1 cellular context compared by ENCODE assay signal in the genomic region with DNA sequence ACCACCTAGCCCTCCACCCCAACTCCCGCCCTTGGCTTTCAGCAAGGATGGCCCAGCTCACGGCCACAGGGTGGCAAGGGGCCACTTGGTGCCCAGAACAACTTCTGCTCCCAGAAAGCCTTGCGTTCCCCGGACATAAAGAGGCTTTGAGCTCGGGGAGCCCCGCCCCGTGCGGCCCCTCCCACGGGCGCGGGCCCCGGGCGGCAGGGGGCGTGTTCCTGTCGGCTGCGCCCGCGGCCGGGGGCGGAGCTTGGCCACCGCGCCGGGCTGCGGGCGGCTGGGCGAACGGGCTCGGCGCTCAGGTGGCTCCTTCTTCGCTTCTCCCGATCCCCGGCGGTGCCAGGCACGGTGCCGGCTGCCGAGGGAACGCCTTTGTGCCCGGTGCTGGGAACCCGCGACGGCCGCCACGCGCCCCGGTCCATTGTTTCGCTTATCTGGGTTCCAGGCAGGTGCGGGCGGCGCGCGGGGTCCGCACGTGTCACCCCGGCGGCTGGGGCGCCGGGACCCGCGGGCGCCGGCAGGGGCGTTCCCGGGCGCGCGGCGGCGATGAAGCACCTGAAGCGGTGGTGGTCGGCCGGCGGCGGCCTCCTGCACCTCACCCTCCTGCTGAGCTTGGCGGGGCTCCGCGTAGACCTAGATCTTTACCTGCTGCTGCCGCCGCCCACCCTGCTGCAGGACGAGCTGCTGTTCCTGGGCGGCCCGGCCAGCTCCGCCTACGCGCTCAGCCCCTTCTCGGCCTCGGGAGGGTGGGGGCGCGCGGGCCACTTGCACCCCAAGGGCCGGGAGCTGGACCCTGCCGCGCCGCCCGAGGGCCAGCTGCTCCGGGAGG.
A peak's percentile ranks its signal among the peaks of the same experiment; 100 is the strongest.
TF ChIP-seq lines count a peak whose summit lies in the region.

Gene NFE2L3, plus strand, starts transcription at position 246 of the 829 bp plus-strand sequence. Its CDS starts 301 bp downstream, at position 547.

TF ChIP-seq in HEK293, 187 proteins besides CTCF, POLR2A, EP300 and RAD21 (continued from another document):
- TF ChIP-seq HIC1 (tag by site-specific recombination; IDR thresholded peaks at IDR 0.05) (peak; percentile 90), ZNF335 (tag by site-specific recombination; conservative IDR thresholded peaks at IDR 0.05) (peak; percentile 52), YY2 (tag by site-specific recombination; IDR thresholded peaks at IDR 0.05) (no peak), SP2 (tag by site-specific recombination; IDR thresholded peaks at IDR 0.05) (peak; percentile 39; the same call in 1 of the 2 replicates), KLF9 (tag by site-specific recombination; IDR thresholded peaks at IDR 0.05; ENCODE audit: low read depth) (peak; percentile 61; the same call in 1 of the 2 replicates), ZBTB21 (tag by site-specific recombination; IDR thresholded peaks at IDR 0.05) (no peak), PBX3 (CRISPR knock-in tag; IDR thresholded peaks at IDR 0.05) (0 out of 2 replicates have a peak, but pooled peaks have one; percentile 36), ZBTB26 (tag by site-specific recombination; optimal IDR thresholded peaks at IDR 0.05) (peak; percentile 70)
- TF ChIP-seq, protein P1, sequence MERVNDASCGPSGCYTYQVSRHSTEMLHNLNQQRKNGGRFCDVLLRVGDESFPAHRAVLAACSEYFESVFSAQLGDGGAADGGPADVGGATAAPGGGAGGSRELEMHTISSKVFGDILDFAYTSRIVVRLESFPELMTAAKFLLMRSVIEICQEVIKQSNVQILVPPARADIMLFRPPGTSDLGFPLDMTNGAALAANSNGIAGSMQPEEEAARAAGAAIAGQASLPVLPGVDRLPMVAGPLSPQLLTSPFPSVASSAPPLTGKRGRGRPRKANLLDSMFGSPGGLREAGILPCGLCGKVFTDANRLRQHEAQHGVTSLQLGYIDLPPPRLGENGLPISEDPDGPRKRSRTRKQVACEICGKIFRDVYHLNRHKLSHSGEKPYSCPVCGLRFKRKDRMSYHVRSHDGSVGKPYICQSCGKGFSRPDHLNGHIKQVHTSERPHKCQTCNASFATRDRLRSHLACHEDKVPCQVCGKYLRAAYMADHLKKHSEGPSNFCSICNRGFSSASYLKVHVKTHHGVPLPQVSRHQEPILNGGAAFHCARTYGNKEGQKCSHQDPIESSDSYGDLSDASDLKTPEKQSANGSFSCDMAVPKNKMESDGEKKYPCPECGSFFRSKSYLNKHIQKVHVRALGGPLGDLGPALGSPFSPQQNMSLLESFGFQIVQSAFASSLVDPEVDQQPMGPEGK (tag by site-specific recombination; IDR thresholded peaks at IDR 0.05) = 0 out of 2 replicates have a peak, but pooled peaks have one; percentile 23
TF ChIP-seq in HEK293: peak in this region for 13.
